Comparison of ENCODE assay signal across 1 cellular context in the genomic region with DNA sequence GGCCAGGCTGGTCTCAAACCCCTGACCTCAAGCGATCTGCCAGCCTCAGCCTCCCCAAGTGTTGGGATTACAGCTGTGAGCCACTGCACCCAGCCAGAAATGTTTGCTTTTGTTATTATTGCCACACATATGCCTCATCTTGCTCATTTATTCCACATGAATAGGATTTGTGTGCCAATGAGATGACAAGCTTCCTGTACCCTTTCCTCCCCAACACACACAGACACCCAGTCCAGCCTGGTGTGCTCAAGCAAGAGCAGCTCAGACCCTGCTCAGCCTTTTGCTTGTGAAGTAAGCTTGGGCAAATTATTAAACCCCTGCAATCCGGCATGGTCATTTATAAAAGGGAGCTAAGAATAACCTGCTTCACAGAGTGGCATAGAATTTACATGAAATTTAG.
TF ChIP-seq lines count a peak whose summit lies in the region.

No MANE protein-coding gene starts in this region.

TF ChIP-seq in IMR-90, 13 proteins besides CTCF, POLR2A, EP300 and RAD21:
- TF ChIP-seq, protein P1, sequence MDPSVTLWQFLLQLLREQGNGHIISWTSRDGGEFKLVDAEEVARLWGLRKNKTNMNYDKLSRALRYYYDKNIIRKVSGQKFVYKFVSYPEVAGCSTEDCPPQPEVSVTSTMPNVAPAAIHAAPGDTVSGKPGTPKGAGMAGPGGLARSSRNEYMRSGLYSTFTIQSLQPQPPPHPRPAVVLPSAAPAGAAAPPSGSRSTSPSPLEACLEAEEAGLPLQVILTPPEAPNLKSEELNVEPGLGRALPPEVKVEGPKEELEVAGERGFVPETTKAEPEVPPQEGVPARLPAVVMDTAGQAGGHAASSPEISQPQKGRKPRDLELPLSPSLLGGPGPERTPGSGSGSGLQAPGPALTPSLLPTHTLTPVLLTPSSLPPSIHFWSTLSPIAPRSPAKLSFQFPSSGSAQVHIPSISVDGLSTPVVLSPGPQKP (IDR thresholded peaks at IDR 0.05; ENCODE audit: borderline replicate concordance, low read depth, low read length): no peak
- TF ChIP-seq RCOR1 (IDR thresholded peaks at IDR 0.05; ENCODE audit: insufficient replicate concordance, low read length) (no peak), MAFK (IDR thresholded peaks at IDR 0.05; ENCODE audit: low read depth, low read length) (no peak), CHD1 (IDR thresholded peaks at IDR 0.05; ENCODE audit: low read depth, low read length) (no peak), MXI1 (IDR thresholded peaks at IDR 0.05; ENCODE audit: borderline replicate concordance, low read depth, low read length) (no peak), NFE2L2 (IDR thresholded peaks at IDR 0.05; ENCODE audit: low read depth, low read length) (no peak), CEBPB (IDR thresholded peaks at IDR 0.05; ENCODE audit: low read depth, low read length) (peak; percentile 52)
